39 cellular contexts compared by ENCODE assay signal in genomic region chr5:72030237-72030636, GRCh38.
"Had no signal": no experiment of that assay in that cellular context is flagged by ENCODE, and none has a peak within 500 bp of the region (broad histone marks: within the 10 kb centered on the region; RNA-seq: fewer than 3 reads in every experiment).

No MANE protein-coding gene starts in this region.

- H3K36me3 ChIP-seq: adrenal gland, ascending aorta, brain microvascular endothelial cell, breast epithelium, cardiac muscle cell had no signal

- H3K9me3 Mint-ChIP-seq: activated naive CD4-positive, alpha-beta T cell treated with anti-CD3 and anti-CD28 coated beads for 36 hours; activated naive CD8-positive, alpha-beta T cell treated with anti-CD3 and anti-CD28 coated beads, Interleukin-2, amount 10 ng/mL, durations not matched to agents 7 days and 5 days; activated T-helper 1 cell treated with anti-CD3 and anti-CD28 coated beads, Interleukin-12 subunit alpha, Interleukin-12 subunit beta, Interleukin-2, Interleukin-4 antibody, amounts not matched to agents 30 ng/mL and 10 ng/mL and 1 ng/mL, durations not matched to agents 14 hours and 24 hours and 36 hours; activated T-helper 17 cell treated with anti-CD3 and anti-CD28 coated beads, Interleukin-2, amount 50 U/mL, for 72 hours; activated T-helper 2 cell treated with anti-CD3 and anti-CD28 coated beads, Interferon-gamma antibody, Interleukin-2, Interleukin-4, amounts not matched to agents 10 μg/mL and 5 μg/mL and 100 μg/mL, durations not matched to agents 14 hours and 24 hours and 36 hours; central memory CD8-positive, alpha-beta T cell had no signal

- H3K27me3 Mint-ChIP-seq: brain had no signal

- ATAC-seq: activated naive CD4-positive, alpha-beta T cell treated with anti-CD3 and anti-CD28 coated beads, Interleukin-2, amount 50 U/mL, for 72 hours; activated naive CD8-positive, alpha-beta T cell treated with anti-CD3 and anti-CD28 coated beads, Interleukin-2, amount 50 U/mL, for 24 hours; activated T-cell treated with anti-CD3 and anti-CD28 coated beads, Interleukin-2, amount 50 U/mL, for 4 hours; activated T-cell treated with anti-CD3 and anti-CD28 coated beads, Interleukin-2, amount 50 U/mL, for 72 hours; activated T-helper 17 cell treated with anti-CD3 and anti-CD28 coated beads, Interleukin-2, amount 50 U/mL, for 72 hours; body of pancreas had no signal

- H3K4me1 Mint-ChIP-seq: activated naive CD4-positive, alpha-beta T cell treated with anti-CD3 and anti-CD28 coated beads, Interleukin-2, amount 10 ng/mL, durations not matched to agents 7 days and 5 days; activated naive CD4-positive, alpha-beta T cell treated with anti-CD3 and anti-CD28 coated beads, Interleukin-2, amount 50 U/mL, for 24 hours; activated naive CD8-positive, alpha-beta T cell treated with anti-CD3 and anti-CD28 coated beads for 36 hours; activated naive CD8-positive, alpha-beta T cell treated with anti-CD3 and anti-CD28 coated beads, Interleukin-2, amount 10 ng/mL, durations not matched to agents 7 days and 5 days; activated naive CD8-positive, alpha-beta T cell treated with anti-CD3 and anti-CD28 coated beads, Interleukin-2, amount 50 U/mL, for 24 hours; activated T-helper 17 cell treated with anti-CD3 and anti-CD28 coated beads, Interleukin-2, amount 50 U/mL, for 72 hours; central memory CD8-positive, alpha-beta T cell had no signal

- H3K9me3 ChIP-seq: adrenal gland, ascending aorta, body of pancreas, breast epithelium had no signal

- DNase-seq: activated effector memory CD4-positive, alpha-beta T cell treated with anti-CD3 and anti-CD28 coated beads, Interleukin-2, amount 50 U/mL, for 16 hours; activated effector memory CD4-positive, alpha-beta T cell treated with Interleukin-2 at 50 U/mL for 16 hours; activated gamma-delta T cell; activated gamma-delta T cell treated with Interleukin-2 at 50 U/mL for 16 hours; activated naive CD4-positive, alpha-beta T cell; activated naive CD4-positive, alpha-beta T cell treated with anti-CD3 and anti-CD28 coated beads for 36 hours; activated naive CD4-positive, alpha-beta T cell treated with anti-CD3 and anti-CD28 coated beads, Interleukin-2, amount 10 ng/mL, durations not matched to agents 7 days and 5 days; activated naive CD4-positive, alpha-beta T cell treated with anti-CD3 and anti-CD28 coated beads, Interleukin-2, amount 50 U/mL, for 16 hours; activated naive CD4-positive, alpha-beta T cell treated with Interleukin-2 at 50 U/mL for 16 hours; activated naive CD8-positive, alpha-beta T cell treated with anti-CD3 and anti-CD28 coated beads for 36 hours; activated naive CD8-positive, alpha-beta T cell treated with anti-CD3 and anti-CD28 coated beads, Interleukin-2, amount 10 ng/mL, durations not matched to agents 7 days and 5 days; activated naive CD8-positive, alpha-beta T cell treated with anti-CD3 and anti-CD28 coated beads, Interleukin-2, amount 50 U/mL, for 24 hours; activated T-cell treated with anti-CD3 and anti-CD28 coated beads, Interleukin-2, amount 50 U/mL, for 24 hours; activated T-cell treated with anti-CD3 and anti-CD28 coated beads, Interleukin-2, amount 50 U/mL, for 4 hours; activated T-cell treated with anti-CD3 and anti-CD28 coated beads, Interleukin-2, amount 50 U/mL, for 48 hours; activated T-cell treated with anti-CD3 and anti-CD28 coated beads, Interleukin-2, amount 50 U/mL, for 72 hours; adrenal gland; amniotic stem cell; amygdala; anterior cingulate cortex; aorta; body of pancreas; brain microvascular endothelial cell; caudate nucleus; central memory CD4-positive, alpha-beta T cell; cerebellar nuclear complex had no signal

- H3K36me3 Mint-ChIP-seq: activated naive CD4-positive, alpha-beta T cell treated with anti-CD3 and anti-CD28 coated beads, Interleukin-2, amount 10 ng/mL, durations not matched to agents 7 days and 5 days; activated naive CD4-positive, alpha-beta T cell treated with anti-CD3 and anti-CD28 coated beads, Interleukin-2, amount 50 U/mL, for 24 hours; activated naive CD4-positive, alpha-beta T cell treated with anti-CD3 and anti-CD28 coated beads, Interleukin-2, amount 50 U/mL, for 72 hours; activated naive CD8-positive, alpha-beta T cell; activated naive CD8-positive, alpha-beta T cell treated with anti-CD3 and anti-CD28 coated beads for 36 hours; activated naive CD8-positive, alpha-beta T cell treated with anti-CD3 and anti-CD28 coated beads, Interleukin-2, amount 10 ng/mL, durations not matched to agents 7 days and 5 days; brain had no signal

- H3K27me3 ChIP-seq: adrenal gland, ascending aorta, body of pancreas, brain microvascular endothelial cell, breast epithelium, cardiac muscle cell had no signal

- FAIRE-seq: astrocyte, bronchial epithelial cell had no signal

- H3K4me3 Mint-ChIP-seq: activated naive CD4-positive, alpha-beta T cell treated with anti-CD3 and anti-CD28 coated beads for 36 hours; activated naive CD4-positive, alpha-beta T cell treated with anti-CD3 and anti-CD28 coated beads, Interleukin-2, amount 10 ng/mL, durations not matched to agents 7 days and 5 days; activated naive CD4-positive, alpha-beta T cell treated with anti-CD3 and anti-CD28 coated beads, Interleukin-2, amount 50 U/mL, for 24 hours; activated naive CD8-positive, alpha-beta T cell; activated naive CD8-positive, alpha-beta T cell treated with anti-CD3 and anti-CD28 coated beads for 36 hours; activated naive CD8-positive, alpha-beta T cell treated with anti-CD3 and anti-CD28 coated beads, Interleukin-2, amount 10 ng/mL, durations not matched to agents 7 days and 5 days; activated naive CD8-positive, alpha-beta T cell treated with anti-CD3 and anti-CD28 coated beads, Interleukin-2, amount 50 U/mL, for 24 hours; activated T-cell treated with anti-CD3 and anti-CD28 coated beads, Interleukin-2, amount 50 U/mL, for 24 hours; activated T-cell treated with anti-CD3 and anti-CD28 coated beads, Interleukin-2, amount 50 U/mL, for 4 hours; activated T-cell treated with anti-CD3 and anti-CD28 coated beads, Interleukin-2, amount 50 U/mL, for 72 hours; activated T-helper 1 cell treated with anti-CD3 and anti-CD28 coated beads, Interleukin-12 subunit alpha, Interleukin-12 subunit beta, Interleukin-2, Interleukin-4 antibody, amounts not matched to agents 30 ng/mL and 10 ng/mL and 1 ng/mL, durations not matched to agents 14 hours and 24 hours and 36 hours; activated T-helper 17 cell treated with anti-CD3 and anti-CD28 coated beads, Interleukin-2, amount 50 U/mL, for 72 hours; brain; central memory CD8-positive, alpha-beta T cell had no signal

- H3K4me1 ChIP-seq: adrenal gland, ascending aorta, body of pancreas, breast epithelium had no signal

- H3K4me3 ChIP-seq: adrenal gland, ascending aorta, body of pancreas, breast epithelium, cardiac muscle cell had no signal

- H3K27ac ChIP-seq: adrenal gland, ascending aorta, body of pancreas, brain microvascular endothelial cell, breast epithelium, cardiac muscle cell had no signal

- H3K27ac Mint-ChIP-seq: activated naive CD4-positive, alpha-beta T cell treated with anti-CD3 and anti-CD28 coated beads for 36 hours; activated naive CD4-positive, alpha-beta T cell treated with anti-CD3 and anti-CD28 coated beads, Interleukin-2, amount 10 ng/mL, durations not matched to agents 7 days and 5 days; activated naive CD4-positive, alpha-beta T cell treated with anti-CD3 and anti-CD28 coated beads, Interleukin-2, amount 50 U/mL, for 24 hours; activated naive CD4-positive, alpha-beta T cell treated with anti-CD3 and anti-CD28 coated beads, Interleukin-2, amount 50 U/mL, for 72 hours; activated naive CD8-positive, alpha-beta T cell; activated naive CD8-positive, alpha-beta T cell treated with anti-CD3 and anti-CD28 coated beads for 36 hours; activated naive CD8-positive, alpha-beta T cell treated with anti-CD3 and anti-CD28 coated beads, Interleukin-2, amount 10 ng/mL, durations not matched to agents 7 days and 5 days; activated naive CD8-positive, alpha-beta T cell treated with anti-CD3 and anti-CD28 coated beads, Interleukin-2, amount 50 U/mL, for 24 hours; activated T-cell treated with anti-CD3 and anti-CD28 coated beads, Interleukin-2, amount 50 U/mL, for 24 hours; activated T-cell treated with anti-CD3 and anti-CD28 coated beads, Interleukin-2, amount 50 U/mL, for 72 hours; activated T-helper 1 cell treated with anti-CD3 and anti-CD28 coated beads, Interleukin-12 subunit alpha, Interleukin-12 subunit beta, Interleukin-2, Interleukin-4 antibody, amounts not matched to agents 30 ng/mL and 10 ng/mL and 1 ng/mL, durations not matched to agents 14 hours and 24 hours and 36 hours; activated T-helper 17 cell treated with anti-CD3 and anti-CD28 coated beads, Interleukin-2, amount 50 U/mL, for 72 hours; activated T-helper 2 cell treated with anti-CD3 and anti-CD28 coated beads, Interferon-gamma antibody, Interleukin-2, Interleukin-4, amounts not matched to agents 10 μg/mL and 5 μg/mL and 100 μg/mL, durations not matched to agents 14 hours and 24 hours and 36 hours; brain had no signal
